Comparison of ENCODE assay signal across 8 cellular contexts in genomic region chr3:46883252-46884185, GRCh38. TPM values are rescaled to one million over a fixed set of nuclear protein-coding genes. Genes with fewer than 3 reads are reported as not detected.
DNase-seq lines count a peak whose midpoint lies in the region; ATAC-seq and TF ChIP-seq lines count a peak whose summit lies in the region.

No MANE protein-coding gene starts in this region.

- DNase-seq in EH (ENCODE audit: low read depth) (peak; percentile 47), RWPE2 (ENCODE audit: low spot score) (no peak), fibroblast of mammary gland (ENCODE audit: low read depth) (peak; percentile 16), osteocyte (ENCODE audit: extremely low spot score, unreplicated experiment) (no peak), NCI-H510A treated with DMSO at 0.1 percent for 48 hours (lab: John Stamatoyannopoulos, UW) (no peak), mesenteric fat pad (ENCODE audit: low spot score) (no peak)

- no peaks in the 10 kb centered on the region for H3K4me1 ChIP-seq in RWPE2 (ENCODE audit: insufficient read depth, poor library complexity, severe bottlenecking)

- H3K9me3 ChIP-seq in RWPE2 (ENCODE audit: severe bottlenecking): no peaks in the 10 kb centered on the region

- peak overlapping the region; percentile 27 for H3K27ac Mint-ChIP-seq in osteocyte (ENCODE audit: unreplicated experiment)

- H3K27ac ChIP-seq in RWPE2 (ENCODE audit: poor library complexity, severe bottlenecking): no peak overlapping the region

- ATAC-seq in RWPE2 (ENCODE audit: low read depth): peak; percentile 44; the same call in 1 of the 3 replicates
- ATAC-seq in HG03439 (IDR thresholded peaks at IDR 0.05; ENCODE audit: unreplicated experiment): no peak
- ATAC-seq in HG03025 (IDR thresholded peaks at IDR 0.05; ENCODE audit: low FRiP score, unreplicated experiment): no peak

- TF ChIP-seq CTCF in RWPE2 (IDR thresholded peaks at IDR 0.05; ENCODE audit: poor library complexity, severe bottlenecking): no peak
- no peak for TF ChIP-seq CTCF in fibroblast of mammary gland (conservative IDR thresholded peaks at IDR 0.05; ENCODE audit: control insufficient read depth, insufficient read depth, low read depth, low read length)
- no peak for TF ChIP-seq CTCF in osteocyte (IDR thresholded peaks at IDR 0.05)

- no peaks in the 10 kb centered on the region for H3K27me3 Mint-ChIP-seq in osteocyte (ENCODE audit: unreplicated experiment)

- no peaks in the 10 kb centered on the region for H3K36me3 Mint-ChIP-seq in osteocyte (ENCODE audit: unreplicated experiment)

- peak overlapping the region; percentile 65 for H3K4me3 Mint-ChIP-seq in osteocyte (ENCODE audit: unreplicated experiment)

- H3K9me3 Mint-ChIP-seq in osteocyte (ENCODE audit: unreplicated experiment): no peaks in the 10 kb centered on the region

- peaks cover 38% of the 10 kb centered on the region for H3K4me1 Mint-ChIP-seq in osteocyte (ENCODE audit: unreplicated experiment)

- peaks cover 34% of the 10 kb centered on the region for H3K27me3 ChIP-seq in RWPE2 (ENCODE audit: insufficient read depth, poor library complexity, severe bottlenecking)

- no peaks in the 10 kb centered on the region for H3K36me3 ChIP-seq in RWPE2 (ENCODE audit: low read depth)

- H3K4me3 ChIP-seq in RWPE2 (ENCODE audit: severe bottlenecking) (peak overlapping the region; percentile 15), fibroblast of mammary gland (ENCODE audit: control insufficient read depth, low read depth, low read length) (no peak overlapping the region)

RNA-seq across cellular contexts. Expression of gene PTH1R, which starts 6.0 kb away (rescaled TPM):
- total RNA-seq in osteocyte (12.9 and 15.4 TPM in 2 replicates), mesenteric fat pad (16.3 TPM)

RNA-seq across cellular contexts. Expression of gene MYL3, which starts 20.3 kb away (rescaled TPM):
- total RNA-seq in osteocyte (1.6 and 3.0 TPM in 2 replicates), mesenteric fat pad (2.6 TPM)

Comparison
In these comparisons a context has a peak if more than half of its experiments do, and no peak if none do; other contexts are left out.
1. DNase-seq: peak in EH (single experiment) and fibroblast of mammary gland (single experiment); none in RWPE2 (single experiment), osteocyte (single experiment), NCI-H510A treated with DMSO at 0.1 percent for 48 hours (single experiment) and mesenteric fat pad (single experiment).